Comparison of ENCODE assay signal across 8 cellular contexts in the genomic region with DNA sequence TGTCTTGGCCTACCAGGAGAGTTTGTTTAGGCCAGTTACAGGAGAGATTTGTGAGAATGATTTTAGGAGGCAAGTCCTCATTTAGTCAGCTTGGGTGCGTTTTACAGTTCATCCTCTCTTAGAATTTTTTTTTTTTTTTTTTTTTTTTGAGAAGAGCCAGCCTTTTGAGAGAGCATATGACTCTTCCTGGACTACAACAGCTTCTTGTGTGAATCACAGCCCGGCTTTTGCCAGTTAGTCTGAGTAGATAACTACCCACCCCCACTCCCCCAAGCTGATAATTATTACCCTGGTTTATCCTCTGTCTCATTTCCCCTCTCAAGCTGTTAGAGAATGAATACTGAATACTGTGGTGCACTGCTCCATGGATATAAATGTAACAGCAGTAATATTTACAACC. TPM values are rescaled to one million over a fixed set of nuclear protein-coding genes. Genes with fewer than 3 reads are reported as not detected.
DNase-seq lines count a peak whose midpoint lies in the region; ATAC-seq and TF ChIP-seq lines count a peak whose summit lies in the region.

No MANE protein-coding gene starts in this region.

- H3K27ac Mint-ChIP-seq in IgD-negative memory B cell: peak overlapping the region; percentile 91 to 100 (median 91)

- H3K9me3 ChIP-seq in BLaER1 (peaks cover 6% of the 10 kb centered on the region; the same call in 1 of the 2 replicates), right atrium auricular region (no peaks in the 10 kb centered on the region)

- H3K4me1 ChIP-seq in BLaER1 (peaks cover 77% of the 10 kb centered on the region), right atrium auricular region (peaks cover 0 to 82% of the 10 kb centered on the region in 2 donors)

- H3K4me2 ChIP-seq in BLaER1: peak overlapping the region; percentile 85

- H3K4me3 ChIP-seq in BLaER1: peak overlapping the region; percentile 17; the same call in 1 of the 2 replicates
- peak overlapping the region; percentile 2 to 12 for H3K4me3 ChIP-seq in right atrium auricular region
- no peak overlapping the region for H3K4me3 ChIP-seq in skin epidermis

- TF ChIP-seq CTCF in right atrium auricular region (IDR thresholded peaks at IDR 0.05): no peak

- no peaks in the 10 kb centered on the region for H4K20me1 ChIP-seq in BLaER1

- peaks cover 42% of the 10 kb centered on the region for H3K36me3 ChIP-seq in BLaER1
- H3K36me3 ChIP-seq in right atrium auricular region: no peaks in the 10 kb centered on the region

- peaks cover 60 to 78% (median 61%) of the 10 kb centered on the region in 3 donors for H3K4me1 Mint-ChIP-seq in IgD-negative memory B cell

- peaks cover 9% of the 10 kb centered on the region for H3K36me3 Mint-ChIP-seq in IgD-negative memory B cell

- H3K27me3 Mint-ChIP-seq in IgD-negative memory B cell: no peaks in the 10 kb centered on the region

- peak overlapping the region; percentile 54 to 90 (median 82) for H3K4me3 Mint-ChIP-seq in IgD-negative memory B cell

- no peak for ATAC-seq in HG02759 (IDR thresholded peaks at IDR 0.05; ENCODE audit: unreplicated experiment)
- no peak for ATAC-seq in HG03095 (IDR thresholded peaks at IDR 0.05; ENCODE audit: unreplicated experiment)

- H3K9ac ChIP-seq in BLaER1: peak overlapping the region; percentile 62

- peak overlapping the region; percentile 56 for H3K27ac ChIP-seq in BLaER1
- H3K27ac ChIP-seq in right atrium auricular region: peak overlapping the region; percentile 92 to 97
- H3K27ac ChIP-seq in skin epidermis: peak overlapping the region in 20 of 21 experiments; percentile 40 to 99 (median 96)

- peaks cover 0 to 1% (median 0%) of the 10 kb centered on the region in 3 donors for H3K9me3 Mint-ChIP-seq in IgD-negative memory B cell

- H3K27me3 ChIP-seq in BLaER1: no peaks in the 10 kb centered on the region
- H3K27me3 ChIP-seq in right atrium auricular region: no peaks in the 10 kb centered on the region

- peak; percentile 39 for DNase-seq in activated naive CD4-positive, alpha-beta T cell treated with anti-CD3 and anti-CD28 coated beads, Interleukin-2, amount 50 U/mL, for 16 hours
- no peak for DNase-seq in right atrium auricular region (ENCODE audit: low spot score)
- DNase-seq in cerebellum (ENCODE audit: low spot score): no peak

RNA-seq across cellular contexts. Expression of gene CHD2, which starts 7.8 kb away (rescaled TPM):
- polyA plus RNA-seq in IgD-negative memory B cell: 131 TPM
- total RNA-seq in right atrium auricular region (10 to 100 TPM; 31.1 to 37.9 TPM), cerebellum (198 TPM)

Comparison
In these comparisons a context has a peak if more than half of its experiments do, and no peak if none do; other contexts are left out.
1. H3K4me3 ChIP-seq: peak in BLaER1 (single experiment) and right atrium auricular region (2 of 2); none in skin epidermis (0 of 7).
2. Peak in every context shown above with its lines, with median percentiles within 50 percentile points of each other: H3K27ac ChIP-seq.